ENCODE assay signal across 8 cellular contexts in the genomic region with DNA sequence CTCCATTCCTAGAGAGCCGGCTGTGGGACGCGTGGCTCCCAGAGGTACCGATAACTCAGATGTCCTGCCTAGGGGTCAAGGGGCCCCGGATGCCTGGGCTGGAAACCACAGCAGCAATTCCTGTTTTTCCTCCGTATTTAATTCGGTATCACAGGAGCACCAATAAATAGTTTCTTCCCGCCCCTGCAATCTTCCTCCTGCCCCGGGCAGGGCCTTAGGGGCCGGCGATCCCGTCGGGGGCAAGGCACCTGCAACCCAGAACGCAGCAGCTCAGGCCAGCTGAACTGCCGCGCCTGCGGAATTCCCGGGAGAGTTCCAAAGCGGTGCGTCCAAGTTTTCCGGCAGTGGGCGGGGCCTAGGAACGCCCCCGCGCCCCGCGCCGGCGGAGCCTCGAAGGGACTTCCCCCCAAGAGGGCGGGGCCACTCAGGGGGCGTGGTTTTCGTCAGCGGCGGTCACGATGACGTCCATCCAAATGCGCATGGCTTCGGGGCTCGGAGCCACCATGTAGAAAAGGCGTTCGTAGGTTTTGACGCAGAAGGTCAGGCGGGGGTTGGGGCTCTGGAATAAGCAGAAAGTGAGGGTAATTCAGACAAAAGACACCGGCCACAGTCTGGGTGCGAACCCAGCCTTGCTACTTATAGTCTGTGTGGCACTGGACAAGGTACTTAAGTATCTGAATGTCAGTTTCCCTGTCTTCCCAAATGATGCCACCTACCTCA. TPM values are rescaled to one million over a fixed set of nuclear protein-coding genes. Genes with fewer than 3 reads are reported as not detected.
DNase-seq lines count a peak whose midpoint lies in the region; ATAC-seq and TF ChIP-seq lines count a peak whose summit lies in the region.

No MANE protein-coding gene starts in this region.

- peak overlapping the region; percentile 75 for H3K4me3 Mint-ChIP-seq in activated naive CD8-positive, alpha-beta T cell treated with anti-CD3 and anti-CD28 coated beads, Interleukin-2, amount 10 ng/mL, durations not matched to agents 7 days and 5 days
- peak overlapping the region; percentile 87 for H3K4me3 Mint-ChIP-seq in glutamatergic neuron (ENCODE audit: unreplicated experiment)

- CTCF ChIA-PET in A673 (lab: Charles Lee), result no interaction called here

- no peaks in the 10 kb centered on the region for H3K9me2 ChIP-seq in SU-DHL-6 (replicated peaks; ENCODE audit: insufficient read depth, low read length)

- TF ChIP-seq RAD21 in Ishikawa (IDR thresholded peaks at IDR 0.05; ENCODE audit: low read depth), result no peak

- H3F3A ChIP-seq in SU-DHL-6 (ENCODE audit: insufficient read depth), result no peaks in the 10 kb centered on the region

- TF ChIP-seq CTCF in A673 (conservative IDR thresholded peaks at IDR 0.05; ENCODE audit: low read depth, low read length) (no peak), SU-DHL-6 (IDR thresholded peaks at IDR 0.05; ENCODE audit: insufficient read depth, low read length, poor library complexity, severe bottlenecking) (no peak), glutamatergic neuron (IDR thresholded peaks at IDR 0.05; ENCODE audit: partially characterized antibody, unreplicated experiment) (no peak), omental fat pad (IDR thresholded peaks at IDR 0.05) (no peak)

- peaks cover 7% of the 10 kb centered on the region for H3K4me1 ChIP-seq in A673 (ENCODE audit: insufficient read depth, low read length, poor library complexity, severe bottlenecking)

- H3K27ac Mint-ChIP-seq in activated naive CD8-positive, alpha-beta T cell treated with anti-CD3 and anti-CD28 coated beads, Interleukin-2, amount 10 ng/mL, durations not matched to agents 7 days and 5 days, result peak overlapping the region; percentile 79
- no peak overlapping the region for H3K27ac Mint-ChIP-seq in glutamatergic neuron (ENCODE audit: unreplicated experiment)

- ATAC-seq in GM19025 (IDR thresholded peaks at IDR 0.05; ENCODE audit: low read depth, unreplicated experiment) (peak; percentile 72), omental fat pad (ENCODE audit: low FRiP score) (peak; percentile 95)
- peak; percentile 81 for ATAC-seq in activated naive CD8-positive, alpha-beta T cell treated with anti-CD3 and anti-CD28 coated beads, Interleukin-2, amount 10 ng/mL, durations not matched to agents 7 days and 5 days (ENCODE audit: low read depth)

- DNase-seq in A673 (ENCODE audit: low spot score) (peak; percentile 94), glutamatergic neuron (peak; percentile 97), omental fat pad (ENCODE audit: low spot score) (peak; percentile 90), substantia nigra (lab: John Stamatoyannopoulos, UW) (peak; percentile 28 to 94 (median 80))
- peak; percentile 95 for DNase-seq in activated naive CD8-positive, alpha-beta T cell treated with anti-CD3 and anti-CD28 coated beads, Interleukin-2, amount 10 ng/mL, durations not matched to agents 7 days and 5 days

- peaks cover 9% of the 10 kb centered on the region for H3K36me3 Mint-ChIP-seq in activated naive CD8-positive, alpha-beta T cell treated with anti-CD3 and anti-CD28 coated beads, Interleukin-2, amount 10 ng/mL, durations not matched to agents 7 days and 5 days
- no peaks in the 10 kb centered on the region for H3K36me3 Mint-ChIP-seq in glutamatergic neuron (ENCODE audit: unreplicated experiment)

- H3K79me2 ChIP-seq in SU-DHL-6 (ENCODE audit: insufficient read depth, low read length), result no peaks in the 10 kb centered on the region

- peaks cover 9% of the 10 kb centered on the region for H3K4me1 Mint-ChIP-seq in activated naive CD8-positive, alpha-beta T cell treated with anti-CD3 and anti-CD28 coated beads, Interleukin-2, amount 10 ng/mL, durations not matched to agents 7 days and 5 days
- no peaks in the 10 kb centered on the region for H3K4me1 Mint-ChIP-seq in glutamatergic neuron (ENCODE audit: low read depth, unreplicated experiment)

- H2AFZ ChIP-seq in SU-DHL-6 (ENCODE audit: low read depth, low read length, severe bottlenecking), result no peak overlapping the region

- TF ChIP-seq EP300 in Ishikawa (IDR thresholded peaks at IDR 0.05; ENCODE audit: borderline replicate concordance), result no peak

- H3K27ac ChIP-seq in A673 (ENCODE audit: low read depth, low read length, poor library complexity, severe bottlenecking) (peak overlapping the region; percentile 63), SU-DHL-6 (ENCODE audit: low read depth, low read length) (no peak overlapping the region), substantia nigra (ENCODE audit: low read depth, low read length, poor library complexity, severe bottlenecking) (peak overlapping the region; percentile 73)

- H3K9ac ChIP-seq in SU-DHL-6 (ENCODE audit: low read length), result no peak overlapping the region

- H3K9me3 ChIP-seq in A673 (ENCODE audit: low read depth, low read length, poor library complexity, severe bottlenecking) (no peaks in the 10 kb centered on the region), SU-DHL-6 (ENCODE audit: insufficient read depth, low read length) (no peaks in the 10 kb centered on the region)

- intact Hi-C loops in A673 (cut with micrococcal nuclease; ENCODE audit: unreplicated experiment), result no loop called here

- H3K27me3 Mint-ChIP-seq in activated naive CD8-positive, alpha-beta T cell treated with anti-CD3 and anti-CD28 coated beads, Interleukin-2, amount 10 ng/mL, durations not matched to agents 7 days and 5 days, result no peaks in the 10 kb centered on the region
- peaks cover 8% of the 10 kb centered on the region for H3K27me3 Mint-ChIP-seq in glutamatergic neuron (ENCODE audit: unreplicated experiment)

- no peaks in the 10 kb centered on the region for H4K20me1 ChIP-seq in SU-DHL-6 (ENCODE audit: low read depth, low read length)

- peak overlapping the region; percentile 40 for H3K4me2 ChIP-seq in SU-DHL-6 (ENCODE audit: low read depth, low read length, poor library complexity, severe bottlenecking)

- H3K27me3 ChIP-seq in A673 (replicated peaks; ENCODE audit: insufficient read depth, low read depth, low read length, poor library complexity) (no peaks in the 10 kb centered on the region), SU-DHL-6 (ENCODE audit: low read length) (no peaks in the 10 kb centered on the region)

- POLR2A ChIA-PET in A673 (lab: Charles Lee; ENCODE audit: low non-redundant PET), result interaction anchor here (0.7 kb wide), 1 partner anchor 61 kb away, joined by 3 read pairs; no protein-coding TSS in a partner anchor
- POLR2A ChIA-PET in activated naive CD8-positive, alpha-beta T cell treated with anti-CD3 and anti-CD28 coated beads, Interleukin-2, amount 10 ng/mL, durations not matched to agents 7 days and 5 days (lab: Charles Lee), result interaction anchor here (1.4 kb wide), 1 partner anchor 10 kb away, joined by 4 read pairs; a partner anchor contains a TSS

- no TSS peak for BruUV-seq in A673 (replicated peaks; lab: Mats Ljungman, UMichigan)

- H3K36me3 ChIP-seq in A673 (ENCODE audit: insufficient read depth, low read length, poor library complexity, severe bottlenecking) (no peaks in the 10 kb centered on the region), SU-DHL-6 (ENCODE audit: low read length) (no peaks in the 10 kb centered on the region)

- H3K4me3 ChIP-seq in A673 (ENCODE audit: low read depth, low read length, poor library complexity, severe bottlenecking) (peak overlapping the region; percentile 40), SU-DHL-6 (ENCODE audit: insufficient read depth, low read length, poor library complexity, severe bottlenecking) (no peak overlapping the region)

- no peaks in the 10 kb centered on the region for H3K9me3 Mint-ChIP-seq in activated naive CD8-positive, alpha-beta T cell treated with anti-CD3 and anti-CD28 coated beads, Interleukin-2, amount 10 ng/mL, durations not matched to agents 7 days and 5 days
- peaks cover 3% of the 10 kb centered on the region for H3K9me3 Mint-ChIP-seq in glutamatergic neuron (ENCODE audit: unreplicated experiment)

TF ChIP-seq in Ishikawa, 13 proteins besides CTCF, POLR2A, EP300 and RAD21:
- peak; percentile 96 for TF ChIP-seq EGR1 (IDR thresholded peaks at IDR 0.05)
- TF ChIP-seq NFIC (IDR thresholded peaks at IDR 0.05), result no peak
- no peak for TF ChIP-seq CEBPB (IDR thresholded peaks at IDR 0.05)
- TF ChIP-seq TEAD4 (IDR thresholded peaks at IDR 0.05), result peak; percentile 47; the same call in 1 of the 2 replicates
- TF ChIP-seq ZBTB7A (IDR thresholded peaks at IDR 0.05; ENCODE audit: low read depth), result no peak
- TF ChIP-seq, protein P1, sequence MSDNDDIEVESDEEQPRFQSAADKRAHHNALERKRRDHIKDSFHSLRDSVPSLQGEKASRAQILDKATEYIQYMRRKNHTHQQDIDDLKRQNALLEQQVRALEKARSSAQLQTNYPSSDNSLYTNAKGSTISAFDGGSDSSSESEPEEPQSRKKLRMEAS (IDR thresholded peaks at IDR 0.05), result peak; percentile 95
- TF ChIP-seq YY1 (IDR thresholded peaks at IDR 0.05; ENCODE audit: low read depth), result peak; percentile 58; the same call in 1 of the 2 replicates
- peak; percentile 91 for TF ChIP-seq CREB1 (IDR thresholded peaks at IDR 0.05; ENCODE audit: low read depth)

RNA-seq across cellular contexts. Expression of a gene that starts 9.7 kb away (rescaled TPM):
- total RNA-seq in A673 (2021), result 0.21 and 0.31 TPM in 2 replicates
- total RNA-seq in activated naive CD8-positive, alpha-beta T cell treated with anti-CD3 and anti-CD28 coated beads, Interleukin-2, amount 10 ng/mL, durations not matched to agents 7 days and 5 days, result 1 to 10 TPM; 1.2 to 1.8 TPM
- total RNA-seq in glutamatergic neuron (ENCODE audit: unreplicated experiment), result 0.56 TPM
- total RNA-seq in omental fat pad, result 10 to 100 TPM in 1 of 4 donors, 1 to 10 TPM in 1, under 1 TPM in 1, not detected in 1; 0.47 to 26.4 (median 1.9) TPM

RNA-seq across cellular contexts. Expression of a gene that starts 29.4 kb away (rescaled TPM):
- 9.0 and 11.2 TPM in 2 replicates for total RNA-seq in A673 (2021)
- 10 to 100 TPM; 19.8 to 22.1 TPM for total RNA-seq in activated naive CD8-positive, alpha-beta T cell treated with anti-CD3 and anti-CD28 coated beads, Interleukin-2, amount 10 ng/mL, durations not matched to agents 7 days and 5 days
- total RNA-seq in glutamatergic neuron (ENCODE audit: unreplicated experiment), result 6.8 TPM
- 1 to 10 TPM; 2.0 to 8.7 (median 3.9) TPM for total RNA-seq in omental fat pad

RNA-seq across cellular contexts. Expression of a gene that starts 51.9 kb away (rescaled TPM):
- 8.8 and 15.3 TPM in 2 replicates for total RNA-seq in A673 (2021)
- 10 to 100 TPM; 57.1 to 61.1 TPM for total RNA-seq in activated naive CD8-positive, alpha-beta T cell treated with anti-CD3 and anti-CD28 coated beads, Interleukin-2, amount 10 ng/mL, durations not matched to agents 7 days and 5 days
- 16.0 TPM for total RNA-seq in glutamatergic neuron (ENCODE audit: unreplicated experiment)
- 10 to 100 TPM; 32.4 to 52.3 (median 41.3) TPM for total RNA-seq in omental fat pad

RNA-seq across cellular contexts. Expression of a gene that starts 57.8 kb away (rescaled TPM):
- total RNA-seq in A673 (2021) (2.8 and 3.1 TPM in 2 replicates), glutamatergic neuron (ENCODE audit: unreplicated experiment) (2.0 TPM), omental fat pad (under 1 TPM in 1 of 4 donors, not detected in 3; 0.47 TPM)
- 1 to 10 TPM; 3.9 to 4.6 TPM for total RNA-seq in activated naive CD8-positive, alpha-beta T cell treated with anti-CD3 and anti-CD28 coated beads, Interleukin-2, amount 10 ng/mL, durations not matched to agents 7 days and 5 days
